In genomic region chr1:162878000-162878596, GRCh38 we compare ENCODE assay signal across 1 cellular context.
TF ChIP-seq lines count a peak whose summit lies in the region.

No MANE protein-coding gene starts in this region.

TF ChIP-seq in HCT116, 20 proteins besides CTCF, POLR2A, EP300 and RAD21 (continued from another document):
- no peak for TF ChIP-seq ZBTB33 (IDR thresholded peaks at IDR 0.05; ENCODE audit: extremely low read depth, insufficient replicate concordance, low read length)
TF ChIP-seq in HCT116: peak in this region for 1.
